18 cellular contexts compared by ENCODE assay signal in genomic region chr1:21871943-21872342, GRCh38. TPM values are rescaled to one million over a fixed set of nuclear protein-coding genes. Genes with fewer than 3 reads are reported as not detected.
DNase-seq lines count a peak whose midpoint lies in the region; ATAC-seq, FAIRE-seq and TF ChIP-seq lines count a peak whose summit lies in the region.
"Had no signal": no experiment of that assay in that cellular context is flagged by ENCODE, and none has a peak within 500 bp of the region (broad histone marks: within the 10 kb centered on the region; RNA-seq: fewer than 3 reads in every experiment).

No MANE protein-coding gene starts in this region.

- H3K4me1 ChIP-seq in HCT116 (ENCODE audit: control insufficient read depth in 1 of 2, insufficient read depth in 2 of 2, low read length in 2 of 2) (peaks cover 20 to 30% of the 10 kb centered on the region in 2 experiments), foreskin keratinocyte (peaks cover 8% of the 10 kb centered on the region), stomach smooth muscle (ENCODE audit: control insufficient read depth, insufficient read depth, low read length) (peaks cover 27% of the 10 kb centered on the region)

- no TSS peak for BruUV-seq in HCT116 (replicated peaks; lab: Mats Ljungman, UMichigan)

- H3K4me3 ChIP-seq in HCT116 (replicated peaks in 1 of 2; ENCODE audit: low read depth in 1 of 2, low read length in 2 of 2) (no peak overlapping the region), stomach smooth muscle (ENCODE audit: low read length in 2 of 2) (no peak overlapping the region)

- H3K27me3 ChIP-seq in HCT116 (ENCODE audit: insufficient read depth, low read length) (no peaks in the 10 kb centered on the region), foreskin keratinocyte (no peaks in the 10 kb centered on the region), stomach smooth muscle (ENCODE audit: control insufficient read depth in 1 of 2, insufficient read depth in 2 of 2, low read length in 2 of 2) (no peaks in the 10 kb centered on the region)

- ATAC-seq in HCT116 (peak; percentile 66), foreskin keratinocyte (no peak), GM18870 (IDR thresholded peaks at IDR 0.05; ENCODE audit: unreplicated experiment) (no peak)

- TF ChIP-seq POLR2A in HCT116 (IDR thresholded peaks at IDR 0.05; ENCODE audit: borderline replicate concordance, extremely low read depth, insufficient read depth, insufficient read length) = no peak

- H3K79me2 ChIP-seq in HCT116 (ENCODE audit: insufficient read depth, low read length) = no peaks in the 10 kb centered on the region

- POLR2A ChIA-PET in HCT116 (lab: Charles Lee) (no interaction called here), RWPE1 (lab: Yijun Ruan, JAX; ENCODE audit: low non-redundant PET) (no interaction called here)

- H3K9ac ChIP-seq in HCT116 (ENCODE audit: low read length) = no peak overlapping the region
- H3K9ac ChIP-seq in stomach smooth muscle (ENCODE audit: low read length in 2 of 2) = no peak overlapping the region
- H3K9ac ChIP-seq: KMS-11 had no signal

- no peaks in the 10 kb centered on the region for H4K20me1 ChIP-seq in HCT116 (ENCODE audit: insufficient read depth)

- CTCF ChIA-PET in HCT116 (lab: Charles Lee) = no interaction called here
- CTCF ChIA-PET in RWPE1 (lab: Yijun Ruan, JAX) = interaction anchor here (0.7 to 0.9 kb wide), 2 partner anchors 68 to 1454 kb away, joined by 4 to 5 read pairs; no protein-coding TSS in a partner anchor

- DNase-seq in HCT116 (ENCODE audit: low read depth, low spot score) = no peak
- DNase-seq in RWPE1 (ENCODE audit: low spot score) = peak; percentile 87
- peak; percentile 35 to 63 for DNase-seq in foreskin keratinocyte
- DNase-seq in HTR-8/SVneo (ENCODE audit: insufficient read length, low spot score) = no peak
- no peak for DNase-seq in globus pallidus (ENCODE audit: low spot score)
- DNase-seq: activated CD4-positive, alpha-beta T cell treated with anti-CD3 and anti-CD28 coated beads, Interleukin-2, amount 50 U/mL, for 4 hours; activated T-cell treated with anti-CD3 and anti-CD28 coated beads for 4 hours; mesenchymal stem cell; nephron progenitor cell; retina; stimulated activated CD4-positive, alpha-beta T cell treated with anti-CD3 and anti-CD28 coated beads, Interleukin-15, amount 100 ng/mL, for 24 hours had no signal

- no peak for TF ChIP-seq RAD21 in HCT116 (IDR thresholded peaks at IDR 0.05; ENCODE audit: low read depth)

- H3K9me3 ChIP-seq in HCT116 (ENCODE audit: control insufficient read depth in 1 of 2, insufficient read depth in 1 of 2, low read depth in 1 of 2, low read length in 2 of 2) (no peaks in the 10 kb centered on the region), stomach smooth muscle (ENCODE audit: control insufficient read depth in 2 of 2, low read length in 2 of 2) (no peaks in the 10 kb centered on the region)

- peaks cover 0 to 2% of the 10 kb centered on the region in 2 experiments; a peak in 1 of 4 replicates for H3K36me3 ChIP-seq in HCT116 (ENCODE audit: control insufficient read depth in 1 of 2, insufficient read depth in 2 of 2, low read length in 2 of 2)
- peaks cover 65 to 66% of the 10 kb centered on the region in 2 donors for H3K36me3 ChIP-seq in stomach smooth muscle (ENCODE audit: control insufficient read depth in 2 of 2, insufficient read depth in 2 of 2, low read length in 2 of 2)

- H2AFZ ChIP-seq in HCT116 (ENCODE audit: low read depth, low read length, poor library complexity, severe bottlenecking) = no peak overlapping the region

- H3K27ac ChIP-seq in HCT116 (ENCODE audit: low read depth, low read length) = no peak overlapping the region
- H3K27ac ChIP-seq in RWPE1 = peak overlapping the region; percentile 68
- no peak overlapping the region for H3K27ac ChIP-seq in foreskin keratinocyte
- peak overlapping the region; percentile 58 for H3K27ac ChIP-seq in stomach smooth muscle (ENCODE audit: low read length)
- H3K27ac ChIP-seq: KMS-11 had no signal

- RAD21 ChIA-PET in HCT116 (lab: Charles Lee; ENCODE audit: low non-redundant PET in 1 of 2, low total read pairs in 2 of 2, uncharacterized antibody in 2 of 2, unreplicated experiment in 2 of 2) = no interaction called here

- no peaks in the 10 kb centered on the region for H3K9me2 ChIP-seq in HCT116 (ENCODE audit: insufficient read depth)

- FAIRE-seq in HTR-8/SVneo (lab: Jason Lieb, UNC) = no peak
- FAIRE-seq: D721Med, H54, islet of Langerhans had no signal

- peak overlapping the region; percentile 45 for H3K4me2 ChIP-seq in HCT116 (ENCODE audit: low read length)
- H3K4me2 ChIP-seq: KMS-11 had no signal

- no peak for TF ChIP-seq CTCF in HCT116 (IDR thresholded peaks at IDR 0.05 in 2 of 3, conservative IDR thresholded peaks at IDR 0.05 in 1 of 3; ENCODE audit: borderline replicate concordance in 1 of 3, insufficient read depth in 1 of 3, low read depth in 2 of 3, low read length in 2 of 3)
- TF ChIP-seq CTCF in RWPE1 (conservative IDR thresholded peaks at IDR 0.05; ENCODE audit: low read depth) = no peak
- TF ChIP-seq CTCF in foreskin keratinocyte (conservative IDR thresholded peaks at IDR 0.05) = no peak

- intact Hi-C loops in HCT116 (cut with micrococcal nuclease) = loop anchor here (5.0 kb wide), 1 partner anchor 90 kb away; no protein-coding TSS in a partner anchor

TF ChIP-seq in HCT116, 20 proteins besides CTCF, POLR2A, EP300 and RAD21:
- TF ChIP-seq TCF7L2 (IDR thresholded peaks at IDR 0.05; ENCODE audit: borderline replicate concordance, extremely low read depth, insufficient read depth, insufficient read length) (no peak), JUND (IDR thresholded peaks at IDR 0.05) (peak; percentile 51; the same call in 1 of the 2 replicates), SP1 (IDR thresholded peaks at IDR 0.05; ENCODE audit: low read depth) (peak; percentile 41; the same call in 1 of the 2 replicates), ZNF274 (IDR thresholded peaks at IDR 0.05; ENCODE audit: low read depth, low read length) (no peak), POLR2AphosphoS5 (IDR thresholded peaks at IDR 0.05; ENCODE audit: low read depth, low read length) (peak; percentile 35; the same call in 1 of the 2 replicates), FOSL1 (IDR thresholded peaks at IDR 0.05; ENCODE audit: low read depth) (peak; percentile 63; the same call in 1 of the 2 replicates)
- TF ChIP-seq, protein P1, sequence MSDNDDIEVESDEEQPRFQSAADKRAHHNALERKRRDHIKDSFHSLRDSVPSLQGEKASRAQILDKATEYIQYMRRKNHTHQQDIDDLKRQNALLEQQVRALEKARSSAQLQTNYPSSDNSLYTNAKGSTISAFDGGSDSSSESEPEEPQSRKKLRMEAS (IDR thresholded peaks at IDR 0.05) = peak; percentile 93

RNA-seq across cellular contexts. Expression of gene LDLRAD2, which starts 59.9 kb away (rescaled TPM):
- not detected for total RNA-seq in HCT116 (2021; ENCODE audit: unreplicated experiment)
- polyA plus RNA-seq in HCT116 (2012) = 2.8 and 3.7 TPM in 2 replicates
- 0.03 TPM in 1 of 2 replicates, not detected in the other for total RNA-seq in foreskin keratinocyte
- 0.01 and 0.15 TPM in 2 replicates for polyA plus RNA-seq in foreskin keratinocyte
- total RNA-seq: RPMI7951 had no signal

Comparison
In these comparisons a context has a peak if more than half of its experiments do, and no peak if none do; other contexts are left out.
1. DNase-seq: peak in RWPE1 (single experiment) and foreskin keratinocyte (2 of 2); none in HCT116 (single experiment), HTR-8/SVneo (single experiment) and globus pallidus (single experiment).
2. H3K27ac ChIP-seq: peak in RWPE1 (single experiment) and stomach smooth muscle (single experiment); none in HCT116 (single experiment) and foreskin keratinocyte (single experiment).